In genomic region chr5:151570512-151571269, GRCh38 we compare ENCODE assay signal across 21 cellular contexts. TPM values are rescaled to one million over a fixed set of nuclear protein-coding genes. Genes with fewer than 3 reads are reported as not detected.
DNase-seq lines count a peak whose midpoint lies in the region; ATAC-seq and TF ChIP-seq lines count a peak whose summit lies in the region.
"Had no signal": no experiment of that assay in that cellular context is flagged by ENCODE, and none has a peak within 500 bp of the region (broad histone marks: within the 10 kb centered on the region; RNA-seq: fewer than 3 reads in every experiment).

No MANE protein-coding gene starts in this region.

- no peaks in the 10 kb centered on the region for H3K36me3 Mint-ChIP-seq in activated CD8-positive, alpha-beta T cell treated with anti-CD3 and anti-CD28 coated beads for 36 hours (ENCODE audit: low read depth)

- peak overlapping the region; percentile 78 for H3K14ac ChIP-seq in trophoblast cell (ENCODE audit: low read length)

- H3K4me1 ChIP-seq in foreskin keratinocyte (peaks cover 65% of the 10 kb centered on the region), trophoblast cell (ENCODE audit: control insufficient read depth in 1 of 2, insufficient read depth in 2 of 2, low read length in 2 of 2) (peaks cover 17 to 19% of the 10 kb centered on the region in 2 experiments)
- H3K4me1 ChIP-seq: spleen, stomach had no signal

- H4K12ac ChIP-seq in trophoblast cell (ENCODE audit: low read depth, low read length) = no peak overlapping the region

- no peak overlapping the region for H3K27ac Mint-ChIP-seq in activated CD8-positive, alpha-beta T cell treated with anti-CD3 and anti-CD28 coated beads for 36 hours

- no peaks in the 10 kb centered on the region for H3K9me3 ChIP-seq in trophoblast cell (ENCODE audit: insufficient read depth, low read depth, low read length)
- H3K9me3 ChIP-seq: body of pancreas, ovary, spleen, stomach had no signal

- no CpG with 5 or more reads among the region's 12 CpGs for WGBS in trophoblast cell (ENCODE audit: extremely low coverage, insufficient coverage, insufficient read length)

- H4K8ac ChIP-seq in trophoblast cell (ENCODE audit: low read depth, low read length) = peak overlapping the region; percentile 77

- H3K36me3 ChIP-seq in trophoblast cell (ENCODE audit: control insufficient read depth in 1 of 2, insufficient read depth in 2 of 2, low read length in 2 of 2) = no peaks in the 10 kb centered on the region
- H3K36me3 ChIP-seq: ovary, spleen, stomach, WERI-Rb-1 had no signal

- peak overlapping the region; percentile 98 for H4K91ac ChIP-seq in trophoblast cell (ENCODE audit: low read depth, low read length)

- peak overlapping the region; percentile 96 for H2BK12ac ChIP-seq in trophoblast cell (ENCODE audit: low read length)

- no peak for TF ChIP-seq CTCF in foreskin keratinocyte (conservative IDR thresholded peaks at IDR 0.05)
- TF ChIP-seq CTCF in activated CD8-positive, alpha-beta T cell treated with anti-CD3 and anti-CD28 coated beads for 36 hours (IDR thresholded peaks at IDR 0.05) = no peak

- H2BK5ac ChIP-seq in trophoblast cell (ENCODE audit: low read depth, low read length, poor library complexity) = peak overlapping the region; percentile 93

- DNase-seq in ELF-1 (ENCODE audit: low read depth, low spot score) (peak; percentile 81), NCI-H2196 treated with DMSO at 0.1 percent for 48 hours (lab: John Stamatoyannopoulos, UW; ENCODE audit: unreplicated experiment) (peak; percentile 19), foreskin keratinocyte (peak; percentile 76 to 88), trophoblast cell (peak; percentile 69 to 84), NCI-H2107 (lab: John Stamatoyannopoulos, UW) (no peak)
- DNase-seq in activated CD8-positive, alpha-beta T cell treated with anti-CD3 and anti-CD28 coated beads for 36 hours = no peak
- DNase-seq in stimulated activated CD4-positive, alpha-beta T cell treated with anti-CD3 and anti-CD28 coated beads, Interleukin-4, amount 100 ng/mL, for 4 hours = no peak
- DNase-seq: HCEC 1CT, KBM-7, NCI-H1417 treated with DMSO at 0.1 percent for 48 hours, NCI-H526 treated with DMSO at 0.1 percent for 48 hours, ovary, spleen, stomach, SW 1271, WERI-Rb-1 had no signal

- no peaks in the 10 kb centered on the region for H3K27me3 Mint-ChIP-seq in activated CD8-positive, alpha-beta T cell treated with anti-CD3 and anti-CD28 coated beads for 36 hours

- H3K4me2 ChIP-seq in trophoblast cell (ENCODE audit: low read length) = peak overlapping the region; percentile 48

- no peaks in the 10 kb centered on the region for H3K27me3 ChIP-seq in foreskin keratinocyte
- no peaks in the 10 kb centered on the region for H3K27me3 ChIP-seq in trophoblast cell (ENCODE audit: insufficient read depth, low read length)
- H3K27me3 ChIP-seq: body of pancreas, ovary, spleen, stomach had no signal

- intact Hi-C loops in activated CD8-positive, alpha-beta T cell treated with anti-CD3 and anti-CD28 coated beads for 36 hours (cut with micrococcal nuclease) = no loop called here

- H3K9me3 Mint-ChIP-seq in activated CD8-positive, alpha-beta T cell treated with anti-CD3 and anti-CD28 coated beads for 36 hours = no peaks in the 10 kb centered on the region

- H3K9ac ChIP-seq in trophoblast cell (ENCODE audit: low read length) = no peak overlapping the region

- H3K4me1 Mint-ChIP-seq in activated CD8-positive, alpha-beta T cell treated with anti-CD3 and anti-CD28 coated beads for 36 hours (ENCODE audit: low read depth) = peaks cover 7% of the 10 kb centered on the region

- H2AFZ ChIP-seq in trophoblast cell (ENCODE audit: insufficient read depth, low read length, poor library complexity) = peak overlapping the region; percentile 38

- H3K27ac ChIP-seq in foreskin keratinocyte (peak overlapping the region; percentile 85), trophoblast cell (ENCODE audit: low read depth, low read length) (peak overlapping the region; percentile 96)
- H3K27ac ChIP-seq: body of pancreas, ovary, spleen, stomach, WERI-Rb-1 had no signal

- peak overlapping the region; percentile 43 for H2AK5ac ChIP-seq in trophoblast cell (ENCODE audit: low read length)

- POLR2A ChIA-PET in activated CD8-positive, alpha-beta T cell treated with anti-CD3 and anti-CD28 coated beads for 36 hours (lab: Charles Lee) = interaction anchor here (0.6 kb wide), 1 partner anchor 77 kb away, joined by 3 read pairs; no protein-coding TSS in a partner anchor

- peaks cover 22% of the 10 kb centered on the region for H3K79me1 ChIP-seq in trophoblast cell (ENCODE audit: low read length)

- peak overlapping the region; percentile 89 for H3K18ac ChIP-seq in trophoblast cell (ENCODE audit: low read length)

- no peak overlapping the region for H3K4me3 Mint-ChIP-seq in activated CD8-positive, alpha-beta T cell treated with anti-CD3 and anti-CD28 coated beads for 36 hours

- CTCF ChIA-PET in activated CD8-positive, alpha-beta T cell treated with anti-CD3 and anti-CD28 coated beads for 36 hours (lab: Charles Lee) = interaction anchor here (0.8 kb wide), 1 partner anchor 10 kb away, joined by 3 read pairs; no protein-coding TSS in a partner anchor

- peak overlapping the region; percentile 81 for H2BK120ac ChIP-seq in trophoblast cell (ENCODE audit: insufficient read depth, low read length, poor library complexity)

- peak overlapping the region; percentile 37 for H3K4ac ChIP-seq in trophoblast cell (ENCODE audit: low read depth, low read length)

- H3K23ac ChIP-seq in trophoblast cell (ENCODE audit: low read length) = no peak overlapping the region

- no peak overlapping the region for H3K4me3 ChIP-seq in trophoblast cell (ENCODE audit: low read depth, low read length)
- H3K4me3 ChIP-seq: body of pancreas, GM12878, ovary, spleen, stomach had no signal

- ATAC-seq in foreskin keratinocyte (peak; percentile 45), HG03571 (IDR thresholded peaks at IDR 0.05; ENCODE audit: unreplicated experiment) (no peak)
- ATAC-seq in activated CD8-positive, alpha-beta T cell treated with anti-CD3 and anti-CD28 coated beads for 36 hours = no peak
- ATAC-seq: body of pancreas, GM12878 had no signal

- H3K79me2 ChIP-seq in trophoblast cell (ENCODE audit: control insufficient read depth, insufficient read depth, low read length, poor library complexity) = peaks cover 5% of the 10 kb centered on the region

RNA-seq across cellular contexts. Expression of gene FAT2, which starts 20.4 kb away (rescaled TPM):
- 85.9 and 95.1 TPM in 2 replicates for total RNA-seq in foreskin keratinocyte
- 26.4 and 26.8 TPM in 2 replicates for polyA plus RNA-seq in foreskin keratinocyte
- 0.26 and 0.30 TPM in 2 replicates for polyA plus RNA-seq in trophoblast cell (2013)
- total RNA-seq in activated CD8-positive, alpha-beta T cell treated with anti-CD3 and anti-CD28 coated beads for 36 hours = not detected
- total RNA-seq: body of pancreas, RPMI7951 had no signal
- polyA plus RNA-seq: BJ had no signal

Comparison
In these comparisons a context has a peak if more than half of its experiments do, and no peak if none do; other contexts are left out.
1. DNase-seq: peak in ELF-1 (single experiment), NCI-H2196 treated with DMSO at 0.1 percent for 48 hours (single experiment), foreskin keratinocyte (2 of 2) and trophoblast cell (2 of 2); none in activated CD8-positive, alpha-beta T cell treated with anti-CD3 and anti-CD28 coated beads for 36 hours (single experiment), NCI-H2107 (single experiment) and stimulated activated CD4-positive, alpha-beta T cell treated with anti-CD3 and anti-CD28 coated beads, Interleukin-4, amount 100 ng/mL, for 4 hours (0 of 2).
2. RNA of gene FAT2, which starts 20.4 kb away (total RNA-seq): 85.9 to 95.1 TPM in foreskin keratinocyte; not detected in activated CD8-positive, alpha-beta T cell treated with anti-CD3 and anti-CD28 coated beads for 36 hours; every median in the first group is over 10 times any median in the second.